12 cellular contexts compared by ENCODE assay signal in the genomic region with DNA sequence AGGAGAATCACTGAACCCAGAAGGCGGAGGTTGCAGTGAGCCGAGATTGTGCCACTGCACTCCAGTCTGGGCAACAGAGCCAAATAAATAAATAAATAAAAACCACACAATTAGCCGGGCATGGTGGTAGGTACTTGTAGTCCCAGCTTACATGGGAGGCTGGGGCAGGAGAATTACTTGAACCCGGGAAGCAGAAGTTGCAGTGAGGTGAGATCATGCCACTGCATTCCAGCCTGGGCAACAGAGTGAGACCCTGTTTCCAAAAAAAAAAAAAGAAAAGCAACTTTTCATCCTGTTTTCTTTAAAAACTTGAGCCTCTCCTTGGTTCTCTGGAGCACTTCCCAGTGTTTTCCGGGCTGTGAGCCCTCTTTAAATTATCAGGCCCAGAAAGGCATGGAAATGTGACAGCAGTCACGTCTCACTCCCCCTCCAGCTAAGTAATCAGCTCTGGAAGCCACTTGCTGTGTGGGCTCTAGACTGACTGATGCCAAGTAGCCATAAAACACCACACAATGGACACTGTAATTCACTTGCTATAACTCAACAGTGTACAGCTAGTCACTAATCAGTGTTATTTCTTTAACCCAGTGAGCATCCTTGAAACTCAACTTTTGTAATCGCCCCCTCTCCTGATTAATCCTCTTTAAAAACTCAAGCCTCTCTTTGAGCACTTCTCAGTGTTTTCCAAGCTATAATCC. TPM values are rescaled to one million over a fixed set of nuclear protein-coding genes. Genes with fewer than 3 reads are reported as not detected.
DNase-seq lines count a peak whose midpoint lies in the region; ATAC-seq, FAIRE-seq and TF ChIP-seq lines count a peak whose summit lies in the region.
"Had no signal": no experiment of that assay in that cellular context is flagged by ENCODE, and none has a peak within 500 bp of the region (broad histone marks: within the 10 kb centered on the region; RNA-seq: fewer than 3 reads in every experiment).

No MANE protein-coding gene starts in this region.

- no peaks in the 10 kb centered on the region for H3K9me1 ChIP-seq in endothelial cell of umbilical vein (replicated peaks; ENCODE audit: control insufficient read depth, extremely low read depth, insufficient read depth, low read length)

- dilution Hi-C loops in endothelial cell of umbilical vein (cut with MboI; ENCODE audit: extremely low pct_ligation_motif_present, low sequenced_read_pairs), result no loop called here

- H3K4me1 ChIP-seq in endothelial cell of umbilical vein (ENCODE audit: control insufficient read depth, extremely low read depth, insufficient read depth, low read length) (no peaks in the 10 kb centered on the region), upper lobe of left lung (peaks cover 0 to 3% (median 0%) of the 10 kb centered on the region in 4 donors)

- BruUV-seq in endothelial cell of umbilical vein (replicated peaks; lab: Mats Ljungman, UMichigan), result no TSS peak

- H3K27me3 ChIP-seq in endothelial cell of umbilical vein (ENCODE audit: control insufficient read depth in 2 of 2, insufficient read depth in 2 of 2, low read length in 2 of 2) (no peaks in the 10 kb centered on the region), upper lobe of left lung (no peaks in the 10 kb centered on the region)

- H3K79me2 ChIP-seq in endothelial cell of umbilical vein (ENCODE audit: control insufficient read depth, insufficient read depth, low read length), result no peaks in the 10 kb centered on the region

- H3K4me2 ChIP-seq in endothelial cell of umbilical vein (ENCODE audit: insufficient read depth, low read length), result no peak overlapping the region

- H3K4me3 ChIP-seq in endothelial cell of umbilical vein (replicated peaks in 1 of 3; ENCODE audit: insufficient read depth in 1 of 3, low read depth in 1 of 3, low read length in 3 of 3), result no peak overlapping the region
- no peak overlapping the region for H3K4me3 ChIP-seq in upper lobe of left lung

- intact Hi-C loops in activated CD4-positive, alpha-beta T cell treated with anti-CD3 and anti-CD28 coated beads for 36 hours (cut with DNase I, micrococcal nuclease), result no loop called here
- intact Hi-C loops in endothelial cell of umbilical vein (cut with micrococcal nuclease), result no loop called here

- H3K27me3 Mint-ChIP-seq in activated CD4-positive, alpha-beta T cell treated with anti-CD3 and anti-CD28 coated beads for 36 hours, result no peaks in the 10 kb centered on the region
- H3K27me3 Mint-ChIP-seq in activated CD4-positive, alpha-beta T cell treated with anti-CD3 and anti-CD28 coated beads, Interleukin-2, amount 10 ng/mL, durations not matched to agents 7 days and 5 days, result no peaks in the 10 kb centered on the region
- H3K27me3 Mint-ChIP-seq in mesothelial cell of epicardium (ENCODE audit: low read depth), result no peaks in the 10 kb centered on the region
- H3K27me3 Mint-ChIP-seq: stimulated activated memory B cell treated with anti-CD40 and anti-IgM and Interleukin-4, amounts not matched to agents 10 μg/mL and 1 μg/mL and 100 μg/mL, for 72 hours had no signal

- H4K20me1 ChIP-seq in endothelial cell of umbilical vein (replicated peaks; ENCODE audit: control insufficient read depth, extremely low read depth, insufficient read depth, low read length), result no peaks in the 10 kb centered on the region

- CTCF ChIA-PET in activated CD4-positive, alpha-beta T cell treated with anti-CD3 and anti-CD28 coated beads for 36 hours (lab: Charles Lee), result interaction anchor here (1.3 to 1.5 kb wide), 2 partner anchors 16 to 234 kb away, joined by 3 to 4 read pairs; no protein-coding TSS in a partner anchor
- CTCF ChIA-PET in activated CD4-positive, alpha-beta T cell treated with anti-CD3 and anti-CD28 coated beads, Interleukin-2, amount 10 ng/mL, durations not matched to agents 7 days and 5 days (lab: Charles Lee), result interaction anchor here (0.9 to 2.1 kb wide), 8 partner anchors 13 to 233 kb away, joined by 3 to 5 read pairs (median 3); partner anchors contain the start of gene MCHR1
- CTCF ChIA-PET in endothelial cell of umbilical vein (lab: Charles Lee), result interaction anchor here (0.7 to 1.3 kb wide), 2 partner anchors 9 to 144 kb away, joined by 3 to 4 read pairs; no protein-coding TSS in a partner anchor

- H3K27ac Mint-ChIP-seq in activated CD4-positive, alpha-beta T cell treated with anti-CD3 and anti-CD28 coated beads for 36 hours, result peak overlapping the region; percentile 21
- no peak overlapping the region for H3K27ac Mint-ChIP-seq in activated CD4-positive, alpha-beta T cell treated with anti-CD3 and anti-CD28 coated beads, Interleukin-2, amount 10 ng/mL, durations not matched to agents 7 days and 5 days
- peak overlapping the region; percentile 39 for H3K27ac Mint-ChIP-seq in mesothelial cell of epicardium
- H3K27ac Mint-ChIP-seq: stimulated activated memory B cell treated with anti-CD40 and anti-IgM and Interleukin-4, amounts not matched to agents 10 μg/mL and 1 μg/mL and 100 μg/mL, for 72 hours had no signal

- 58 to 70% methylated on average over 7 of the region's 7 CpGs for WGBS in upper lobe of left lung, 2 donors

- TF ChIP-seq CTCF in endothelial cell of umbilical vein (IDR thresholded peaks at IDR 0.05; ENCODE audit: extremely low read depth in 1 of 2, insufficient read depth in 1 of 2, low read depth in 1 of 2, low read length in 2 of 2) (no peak), mesothelial cell of epicardium (IDR thresholded peaks at IDR 0.05; ENCODE audit: unreplicated experiment) (no peak), upper lobe of left lung (IDR thresholded peaks at IDR 0.05) (no peak), D721Med (IDR thresholded peaks at IDR 0.05; ENCODE audit: insufficient read depth, missing control alignments) (no peak)

- peaks cover 21% of the 10 kb centered on the region for H3K4me1 Mint-ChIP-seq in activated CD4-positive, alpha-beta T cell treated with anti-CD3 and anti-CD28 coated beads for 36 hours
- H3K4me1 Mint-ChIP-seq in activated CD4-positive, alpha-beta T cell treated with anti-CD3 and anti-CD28 coated beads, Interleukin-2, amount 10 ng/mL, durations not matched to agents 7 days and 5 days, result peaks cover 21% of the 10 kb centered on the region
- H3K4me1 Mint-ChIP-seq in mesothelial cell of epicardium, result peaks cover 18% of the 10 kb centered on the region

- no peaks in the 10 kb centered on the region for H3K9me3 Mint-ChIP-seq in activated CD4-positive, alpha-beta T cell treated with anti-CD3 and anti-CD28 coated beads for 36 hours (ENCODE audit: low read depth)
- peaks cover 9% of the 10 kb centered on the region for H3K9me3 Mint-ChIP-seq in activated CD4-positive, alpha-beta T cell treated with anti-CD3 and anti-CD28 coated beads, Interleukin-2, amount 10 ng/mL, durations not matched to agents 7 days and 5 days
- no peaks in the 10 kb centered on the region for H3K9me3 Mint-ChIP-seq in mesothelial cell of epicardium
- H3K9me3 Mint-ChIP-seq: stimulated activated memory B cell treated with anti-CD40 and anti-IgM and Interleukin-4, amounts not matched to agents 10 μg/mL and 1 μg/mL and 100 μg/mL, for 72 hours had no signal

- TF ChIP-seq POLR2A in endothelial cell of umbilical vein (IDR thresholded peaks at IDR 0.05; ENCODE audit: low read depth, low read length), result no peak
- no peak for TF ChIP-seq POLR2A in upper lobe of left lung (IDR thresholded peaks at IDR 0.05)

- no peak for TF ChIP-seq EP300 in upper lobe of left lung (IDR thresholded peaks at IDR 0.05)

- H3K9me3 ChIP-seq in endothelial cell of umbilical vein (replicated peaks; ENCODE audit: control insufficient read depth, insufficient read depth, low read length) (no peaks in the 10 kb centered on the region), upper lobe of left lung (no peaks in the 10 kb centered on the region)

- H3K36me3 ChIP-seq in endothelial cell of umbilical vein (ENCODE audit: control insufficient read depth in 2 of 2, extremely low read depth in 1 of 2, insufficient read depth in 2 of 2, low read length in 2 of 2) (no peaks in the 10 kb centered on the region), upper lobe of left lung (no peaks in the 10 kb centered on the region)

- no peak overlapping the region for H2AFZ ChIP-seq in endothelial cell of umbilical vein (ENCODE audit: low read depth, low read length)

- H3K4me3 Mint-ChIP-seq in activated CD4-positive, alpha-beta T cell treated with anti-CD3 and anti-CD28 coated beads for 36 hours, result no peak overlapping the region
- H3K4me3 Mint-ChIP-seq in activated CD4-positive, alpha-beta T cell treated with anti-CD3 and anti-CD28 coated beads, Interleukin-2, amount 10 ng/mL, durations not matched to agents 7 days and 5 days, result no peak overlapping the region
- no peak overlapping the region for H3K4me3 Mint-ChIP-seq in mesothelial cell of epicardium
- H3K4me3 Mint-ChIP-seq: stimulated activated memory B cell treated with anti-CD40 and anti-IgM and Interleukin-4, amounts not matched to agents 10 μg/mL and 1 μg/mL and 100 μg/mL, for 72 hours had no signal

- no peak overlapping the region for H3K9ac ChIP-seq in endothelial cell of umbilical vein (replicated peaks; ENCODE audit: extremely low read depth, insufficient read depth, low read length)

- no peak for ATAC-seq in activated CD4-positive, alpha-beta T cell treated with anti-CD3 and anti-CD28 coated beads for 36 hours
- ATAC-seq in upper lobe of left lung (ENCODE audit: low FRiP score in 2 of 2), result peak in 1 of 2 donors; percentile 54
- ATAC-seq: stimulated activated memory B cell treated with anti-CD40 and anti-IgM and Interleukin-4, amounts not matched to agents 10 μg/mL and 1 μg/mL and 100 μg/mL, for 72 hours had no signal

- POLR2A ChIA-PET in activated CD4-positive, alpha-beta T cell treated with anti-CD3 and anti-CD28 coated beads for 36 hours (lab: Charles Lee), result no interaction called here
- POLR2A ChIA-PET in activated CD4-positive, alpha-beta T cell treated with anti-CD3 and anti-CD28 coated beads, Interleukin-2, amount 10 ng/mL, durations not matched to agents 7 days and 5 days (lab: Charles Lee), result no interaction called here
- POLR2A ChIA-PET in endothelial cell of umbilical vein (lab: Charles Lee), result no interaction called here

- H3K27ac ChIP-seq in endothelial cell of umbilical vein (ENCODE audit: insufficient read depth, low read depth, low read length) (no peak overlapping the region), upper lobe of left lung (peak overlapping the region in 3 of 4 donors; percentile 28 to 34 (median 28))

- no peak for DNase-seq in activated CD4-positive, alpha-beta T cell treated with anti-CD3 and anti-CD28 coated beads for 36 hours
- DNase-seq in activated CD4-positive, alpha-beta T cell treated with anti-CD3 and anti-CD28 coated beads, Interleukin-2, amount 10 ng/mL, durations not matched to agents 7 days and 5 days, result no peak
- peak; percentile 70 for DNase-seq in endothelial cell of umbilical vein (ENCODE audit: low read depth, low spot score)
- no peak for DNase-seq in mesothelial cell of epicardium (ENCODE audit: low spot score in 2 of 2, unreplicated experiment in 2 of 2)
- DNase-seq in upper lobe of left lung, result no peak
- no peak for DNase-seq in ureter (ENCODE audit: low spot score)
- DNase-seq in iPS-NIHi11 (ENCODE audit: low spot score), result no peak
- DNase-seq in D721Med (ENCODE audit: insufficient read length, low spot score), result no peak
- DNase-seq: effector memory CD4-positive, alpha-beta T cell; NCI-H187 had no signal

- H3K36me3 Mint-ChIP-seq in activated CD4-positive, alpha-beta T cell treated with anti-CD3 and anti-CD28 coated beads for 36 hours (ENCODE audit: low read depth), result no peaks in the 10 kb centered on the region
- H3K36me3 Mint-ChIP-seq in activated CD4-positive, alpha-beta T cell treated with anti-CD3 and anti-CD28 coated beads, Interleukin-2, amount 10 ng/mL, durations not matched to agents 7 days and 5 days (ENCODE audit: low read depth), result peaks cover 4% of the 10 kb centered on the region
- no peaks in the 10 kb centered on the region for H3K36me3 Mint-ChIP-seq in mesothelial cell of epicardium
- H3K36me3 Mint-ChIP-seq: stimulated activated memory B cell treated with anti-CD40 and anti-IgM and Interleukin-4, amounts not matched to agents 10 μg/mL and 1 μg/mL and 100 μg/mL, for 72 hours had no signal

- FAIRE-seq in endothelial cell of umbilical vein (lab: Jason Lieb, UNC) (no peak), D721Med (lab: Jason Lieb, UNC) (no peak)

RNA-seq across cellular contexts. Expression of gene MCHR1, which starts 13.0 kb away (rescaled TPM):
- total RNA-seq in activated CD4-positive, alpha-beta T cell treated with anti-CD3 and anti-CD28 coated beads for 36 hours, result not detected
- not detected for total RNA-seq in activated CD4-positive, alpha-beta T cell treated with anti-CD3 and anti-CD28 coated beads, Interleukin-2, amount 10 ng/mL, durations not matched to agents 7 days and 5 days
- not detected in 2 replicates for total RNA-seq in endothelial cell of umbilical vein
- polyA plus RNA-seq in endothelial cell of umbilical vein, result not detected in 2 replicates
- 0.10 TPM in 1 of 2 replicates, not detected in the other for polyA plus RNA-seq in endothelial cell of umbilical vein (2011; cell fraction: cytosol; rRNA removed)
- polyA plus RNA-seq in endothelial cell of umbilical vein (2011; cell fraction: nucleus; rRNA removed), result not detected in 2 replicates
- not detected in 2 replicates for polyA plus RNA-seq in endothelial cell of umbilical vein (2012)
- not detected in 2 replicates for polyA minus RNA-seq in endothelial cell of umbilical vein
- not detected for polyA minus RNA-seq in endothelial cell of umbilical vein (2011; cell fraction: cytosol; rRNA and poly(A)+ RNA removed)
- polyA minus RNA-seq in endothelial cell of umbilical vein (2011; cell fraction: nucleus; rRNA and poly(A)+ RNA removed), result not detected in 2 replicates
- total RNA-seq in mesothelial cell of epicardium, result 2.5 to 3.5 TPM (median 3.2 TPM) in 3 replicates
- total RNA-seq in upper lobe of left lung, result under 1 TPM in 1 of 6 donors, not detected in 5; 1.00 TPM
- not detected for total RNA-seq in ureter
- total RNA-seq: T-helper 1 cell treated with Interleukin-12 subunit alpha and Interleukin-12 subunit beta and Interleukin-4 antibody, amounts not matched to agents 30 ng/mL and 1 ng/mL, for 36 hours had no signal

RNA-seq across cellular contexts. Expression of gene MRTFA, which starts 29.8 kb away (rescaled TPM):
- total RNA-seq in activated CD4-positive, alpha-beta T cell treated with anti-CD3 and anti-CD28 coated beads for 36 hours, result 10 to 100 TPM; 41.0 to 43.2 TPM
- 10 to 100 TPM; 61.9 to 71.1 TPM for total RNA-seq in activated CD4-positive, alpha-beta T cell treated with anti-CD3 and anti-CD28 coated beads, Interleukin-2, amount 10 ng/mL, durations not matched to agents 7 days and 5 days
- total RNA-seq in endothelial cell of umbilical vein (44.1 and 48.6 TPM in 2 replicates), mesothelial cell of epicardium (105 to 109 TPM (median 108 TPM) in 3 replicates), upper lobe of left lung (100 to 1,000 TPM in 2 of 6 donors, 10 to 100 TPM in 4; 47.9 to 178 (median 61.3) TPM), ureter (64.2 TPM)
- 11.6 and 13.6 TPM in 2 replicates for polyA plus RNA-seq in endothelial cell of umbilical vein
- 7.5 and 8.4 TPM in 2 replicates for polyA plus RNA-seq in endothelial cell of umbilical vein (2011; cell fraction: cytosol; rRNA removed)
- 29.8 and 33.1 TPM in 2 replicates for polyA plus RNA-seq in endothelial cell of umbilical vein (2011; cell fraction: nucleus; rRNA removed)
- polyA plus RNA-seq in endothelial cell of umbilical vein (2012), result 17.1 and 21.6 TPM in 2 replicates
- 53.2 and 69.2 TPM in 2 replicates for polyA minus RNA-seq in endothelial cell of umbilical vein
- polyA minus RNA-seq in endothelial cell of umbilical vein (2011; cell fraction: cytosol; rRNA and poly(A)+ RNA removed), result 13.6 TPM
- 57.8 and 70.7 TPM in 2 replicates for polyA minus RNA-seq in endothelial cell of umbilical vein (2011; cell fraction: nucleus; rRNA and poly(A)+ RNA removed)
